ENCODE assay signal across 1 cellular context in genomic region chr18:49561377-49562193, GRCh38.
TF ChIP-seq lines count a peak whose summit lies in the region.

Gene LIPG, plus strand, starts transcription at chr18:49562057. Its CDS starts 252 bp downstream, at chr18:49562309.

TF ChIP-seq in WTC11, 78 proteins besides CTCF, POLR2A, EP300 and RAD21 (continued from another document):
- TF ChIP-seq STAT6 (CRISPR knock-in tag; conservative IDR thresholded peaks at IDR 0.05; ENCODE audit: low read depth) = no peak
- 0 out of 2 replicates have a peak, but pooled peaks have one; percentile 50 for TF ChIP-seq ZNF219 (CRISPR knock-in tag; IDR thresholded peaks at IDR 0.05; ENCODE audit: borderline replicate concordance)
- peak; percentile 85 for TF ChIP-seq USF2 (CRISPR knock-in tag; IDR thresholded peaks at IDR 0.05)
- no peak; the same call in 1 of the 2 replicates for TF ChIP-seq CREB1 (CRISPR knock-in tag; IDR thresholded peaks at IDR 0.05)
- TF ChIP-seq ZNF423 (CRISPR knock-in tag; IDR thresholded peaks at IDR 0.05) = no peak
- no peak for TF ChIP-seq RORB (CRISPR knock-in tag; IDR thresholded peaks at IDR 0.05)
- TF ChIP-seq ZNF396 (CRISPR knock-in tag; IDR thresholded peaks at IDR 0.05; ENCODE audit: borderline replicate concordance) = no peak
- TF ChIP-seq EMX1 (CRISPR knock-in tag; IDR thresholded peaks at IDR 0.05) = no peak
- no peak; the same call in 1 of the 2 replicates for TF ChIP-seq FOXJ3 (CRISPR knock-in tag; IDR thresholded peaks at IDR 0.05; ENCODE audit: borderline replicate concordance)
- TF ChIP-seq E2F1 (CRISPR knock-in tag; IDR thresholded peaks at IDR 0.05) = peak; percentile 65; the same call in 1 of the 2 replicates
